Comparison of ENCODE assay signal across 14 cellular contexts in genomic region chr7:158808126-158808525, GRCh38.
"Had no signal": no experiment of that assay in that cellular context is flagged by ENCODE, and none has a peak within 500 bp of the region (broad histone marks: within the 10 kb centered on the region; RNA-seq: fewer than 3 reads in every experiment).

No MANE protein-coding gene starts in this region.

- H3K27ac ChIP-seq: brain microvascular endothelial cell, neural progenitor cell, ovary had no signal

- H3K4me3 Mint-ChIP-seq: activated CD4-positive, alpha-beta T cell treated with anti-CD3 and anti-CD28 coated beads, Interleukin-2, amount 10 ng/mL, durations not matched to agents 7 days and 5 days; activated naive CD8-positive, alpha-beta T cell treated with anti-CD3 and anti-CD28 coated beads for 36 hours; neural progenitor cell; T-helper 2 cell treated with Interferon-gamma antibody and Interleukin-4, amounts not matched to agents 5 μg/mL and 100 μg/mL, for 36 hours had no signal

- H3K4me2 ChIP-seq: neural progenitor cell had no signal

- H3K27me3 Mint-ChIP-seq: activated CD4-positive, alpha-beta T cell treated with anti-CD3 and anti-CD28 coated beads, Interleukin-2, amount 10 ng/mL, durations not matched to agents 7 days and 5 days; activated naive CD8-positive, alpha-beta T cell treated with anti-CD3 and anti-CD28 coated beads for 36 hours had no signal

- H3K9me3 ChIP-seq: ovary, transverse colon had no signal

- H3K9ac ChIP-seq: neural progenitor cell had no signal

- DNase-seq: activated CD4-positive, alpha-beta T cell treated with anti-CD3 and anti-CD28 coated beads, Interleukin-2, amount 10 ng/mL, durations not matched to agents 7 days and 5 days; activated naive CD8-positive, alpha-beta T cell treated with anti-CD3 and anti-CD28 coated beads for 36 hours; brain microvascular endothelial cell; cortex of kidney; effector CD4-positive, alpha-beta T cell; foreskin fibroblast; kidney glomerular epithelial cell; ovary; stimulated activated CD4-positive, alpha-beta T cell treated with anti-CD3 and anti-CD28 coated beads, Interleukin-12 subunit alpha, Interleukin-12 subunit beta, amount 100 ng/mL, for 4 hours; stimulated activated CD4-positive, alpha-beta T cell treated with anti-CD3 and anti-CD28 coated beads, Interleukin-2, amount 100 ng/mL, for 24 hours; SW 1271; transverse colon had no signal

- H3K27ac Mint-ChIP-seq: activated CD4-positive, alpha-beta T cell treated with anti-CD3 and anti-CD28 coated beads, Interleukin-2, amount 10 ng/mL, durations not matched to agents 7 days and 5 days; neural progenitor cell; T-helper 2 cell treated with Interferon-gamma antibody and Interleukin-4, amounts not matched to agents 5 μg/mL and 100 μg/mL, for 36 hours had no signal

- H3K36me3 ChIP-seq: neural progenitor cell, ovary, transverse colon had no signal

- H3K4me1 ChIP-seq: neural progenitor cell had no signal

- H2AFZ ChIP-seq: neural progenitor cell had no signal

- H3K4me3 ChIP-seq: neural progenitor cell, ovary, transverse colon had no signal

- H3K27me3 ChIP-seq: brain microvascular endothelial cell, neural progenitor cell, ovary, transverse colon had no signal
